ENCODE assay signal across 23 cellular contexts in genomic region chr1:62991152-62991551, GRCh38.
DNase-seq lines count a peak whose midpoint lies in the region; ATAC-seq and TF ChIP-seq lines count a peak whose summit lies in the region.
"Had no signal": no experiment of that assay in that cellular context is flagged by ENCODE, and none has a peak within 500 bp of the region (broad histone marks: within the 10 kb centered on the region; RNA-seq: fewer than 3 reads in every experiment).

No MANE protein-coding gene starts in this region.

- CTCF ChIA-PET in MCF 10A (lab: Yijun Ruan, JAX) (no interaction called here), WTC11 (lab: Charles Lee) (interaction anchor here (0.7 to 3.6 kb wide), 8 partner anchors 12 to 547 kb away, joined by 3 to 15 read pairs (median 6); no protein-coding TSS in a partner anchor)

- no peak for TF ChIP-seq POLR2A in breast epithelium (IDR thresholded peaks at IDR 0.05)

- POLR2A ChIA-PET in MCF 10A (lab: Yijun Ruan, JAX), result interaction anchor here (0.6 to 1.1 kb wide), 2 partner anchors 9 to 10 kb away, joined by 3 to 4 read pairs; no protein-coding TSS in a partner anchor
- POLR2A ChIA-PET in WTC11 (lab: Charles Lee), result interaction anchor here (0.9 kb wide), 1 partner anchor 200 kb away, joined by 3 read pairs; no protein-coding TSS in a partner anchor

- H3K4me3 ChIP-seq in breast epithelium, result no peak overlapping the region
- H3K4me3 ChIP-seq: adrenal gland, GM12878, SJCRH30, skin epidermis, tibial artery had no signal

- peaks cover 0 to 3% of the 10 kb centered on the region in 2 donors for H3K27me3 ChIP-seq in breast epithelium
- H3K27me3 ChIP-seq: brain microvascular endothelial cell, SJCRH30 had no signal

- H3K4me3 Mint-ChIP-seq in MCF 10A (ENCODE audit: unreplicated experiment), result no peak overlapping the region
- no peak overlapping the region for H3K4me3 Mint-ChIP-seq in WTC11
- H3K4me3 Mint-ChIP-seq: activated T-cell treated with anti-CD3 and anti-CD28 coated beads, Interleukin-2, amount 50 U/mL, for 72 hours; CD4-positive, CD25-positive, alpha-beta regulatory T cell; nephron; T-cell had no signal

- no peak overlapping the region for H3K27ac Mint-ChIP-seq in MCF 10A (ENCODE audit: low read depth, unreplicated experiment)
- H3K27ac Mint-ChIP-seq in WTC11, result no peak overlapping the region
- H3K27ac Mint-ChIP-seq: activated T-cell treated with anti-CD3 and anti-CD28 coated beads, Interleukin-2, amount 50 U/mL, for 72 hours; nephron; T-cell had no signal

- H3K4me1 Mint-ChIP-seq in MCF 10A (ENCODE audit: insufficient read depth, unreplicated experiment), result no peaks in the 10 kb centered on the region
- peaks cover 13% of the 10 kb centered on the region for H3K4me1 Mint-ChIP-seq in WTC11
- H3K4me1 Mint-ChIP-seq: CD4-positive, CD25-positive, alpha-beta regulatory T cell; nephron; T-cell had no signal

- H3K9me3 Mint-ChIP-seq in MCF 10A (ENCODE audit: unreplicated experiment), result no peaks in the 10 kb centered on the region
- 0 out of 2 replicates have a peak, but pooled peaks cover 3% of the 10 kb centered on the region for H3K9me3 Mint-ChIP-seq in WTC11
- H3K9me3 Mint-ChIP-seq: nephron had no signal

- no peaks in the 10 kb centered on the region for H3K9me3 ChIP-seq in breast epithelium
- H3K9me3 ChIP-seq: adrenal gland, SJCRH30, tibial artery had no signal

- DNase-seq in MCF 10A (ENCODE audit: unreplicated experiment), result peak; percentile 16
- DNase-seq in breast epithelium (ENCODE audit: low spot score in 2 of 2), result no peak
- peak; percentile 5 for DNase-seq in NCI-H2196 (lab: John Stamatoyannopoulos, UW; ENCODE audit: unreplicated experiment)
- no peak for DNase-seq in WTC11 (ENCODE audit: low spot score)
- no peak for DNase-seq in activated naive CD4-positive, alpha-beta T cell treated with anti-CD3 and anti-CD28 coated beads, Interleukin-2, amount 50 U/mL, for 16 hours
- DNase-seq in amniotic stem cell (lab: John Stamatoyannopoulos, UW), result no peak
- no peak for DNase-seq in stimulated activated naive CD4-positive, alpha-beta T cell treated with Interleukin-2 at 50 U/mL for 16 hours (lab: John Stamatoyannopoulos, UW)
- DNase-seq: activated CD4-positive, CD25-positive, alpha-beta regulatory T cell; activated naive CD4-positive, alpha-beta T cell; activated T-cell treated with anti-CD3 and anti-CD28 coated beads, Interleukin-2, amount 50 U/mL, for 72 hours; adrenal gland; brain microvascular endothelial cell; CD4-positive, CD25-positive, alpha-beta regulatory T cell; HCEC 1CT; NCI-H1436 treated with DMSO at 0.1 percent for 48 hours; SJCRH30; T-cell; tibial artery had no signal

- ATAC-seq in WTC11, result peak; percentile 59
- ATAC-seq in HG02610 (IDR thresholded peaks at IDR 0.05; ENCODE audit: unreplicated experiment), result no peak
- ATAC-seq: activated T-cell treated with anti-CD3 and anti-CD28 coated beads, Interleukin-2, amount 50 U/mL, for 72 hours; GM12878; T-cell had no signal

- H3K36me3 Mint-ChIP-seq in MCF 10A (ENCODE audit: insufficient read depth, unreplicated experiment) (no peaks in the 10 kb centered on the region), WTC11 (no peaks in the 10 kb centered on the region)
- H3K36me3 Mint-ChIP-seq: CD4-positive, CD25-positive, alpha-beta regulatory T cell; T-cell had no signal

- no peak for TF ChIP-seq CTCF in MCF 10A (IDR thresholded peaks at IDR 0.05; ENCODE audit: unreplicated experiment)
- TF ChIP-seq CTCF in breast epithelium (IDR thresholded peaks at IDR 0.05), result no peak
- TF ChIP-seq CTCF in WTC11 (IDR thresholded peaks at IDR 0.05), result no peak

- no peaks in the 10 kb centered on the region for H3K4me1 ChIP-seq in breast epithelium
- H3K4me1 ChIP-seq: adrenal gland, SJCRH30, tibial artery had no signal

- H3K27ac ChIP-seq in breast epithelium, result no peak overlapping the region
- H3K27ac ChIP-seq: adrenal gland, brain microvascular endothelial cell, epithelial cell of prostate, SJCRH30, skin epidermis, tibial artery had no signal

- H3K36me3 ChIP-seq in breast epithelium, result no peaks in the 10 kb centered on the region
- H3K36me3 ChIP-seq: adrenal gland, brain microvascular endothelial cell, SJCRH30, tibial artery had no signal

- intact Hi-C loops in MCF 10A (cut with micrococcal nuclease) (no loop called here), breast epithelium (cut with DNase I; ENCODE audit: low total_unique reads) (no loop called here)

- no TSS peak for BruUV-seq in MCF 10A (replicated peaks; lab: Mats Ljungman, UMichigan)

- H3K27me3 Mint-ChIP-seq in MCF 10A (ENCODE audit: insufficient read depth, unreplicated experiment), result peaks cover 65% of the 10 kb centered on the region
- no peaks in the 10 kb centered on the region for H3K27me3 Mint-ChIP-seq in WTC11 (ENCODE audit: low read depth)

TF ChIP-seq in WTC11, 78 proteins besides CTCF, POLR2A, EP300 and RAD21:
- TF ChIP-seq ZNF232 (CRISPR knock-in tag; IDR thresholded peaks at IDR 0.05), result no peak
- no peak for TF ChIP-seq ZNF671 (CRISPR knock-in tag; IDR thresholded peaks at IDR 0.05)
- TF ChIP-seq, protein P1, sequence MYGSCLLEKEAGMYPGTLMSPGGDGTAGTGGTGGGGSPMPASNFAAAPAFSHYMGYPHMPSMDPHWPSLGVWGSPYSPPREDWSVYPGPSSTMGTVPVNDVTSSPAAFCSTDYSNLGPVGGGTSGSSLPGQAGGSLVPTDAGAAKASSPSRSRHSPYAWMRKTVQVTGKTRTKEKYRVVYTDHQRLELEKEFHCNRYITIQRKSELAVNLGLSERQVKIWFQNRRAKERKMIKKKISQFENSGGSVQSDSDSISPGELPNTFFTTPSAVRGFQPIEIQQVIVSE (CRISPR knock-in tag; IDR thresholded peaks at IDR 0.05; ENCODE audit: borderline replicate concordance), result no peak
- no peak for TF ChIP-seq FOXJ3 (CRISPR knock-in tag; IDR thresholded peaks at IDR 0.05; ENCODE audit: borderline replicate concordance)
- no peak for TF ChIP-seq KAT7 (CRISPR knock-in tag; IDR thresholded peaks at IDR 0.05; ENCODE audit: borderline replicate concordance)
- TF ChIP-seq NR1H2 (CRISPR knock-in tag; IDR thresholded peaks at IDR 0.05), result no peak
TF ChIP-seq in WTC11: peak in this region for 0.

Comparison
In these comparisons a context has a peak if more than half of its experiments do, and no peak if none do; other contexts are left out.
1. DNase-seq: peak in MCF 10A (single experiment) and NCI-H2196 (single experiment); none in breast epithelium (0 of 2), WTC11 (single experiment), activated naive CD4-positive, alpha-beta T cell treated with anti-CD3 and anti-CD28 coated beads, Interleukin-2, amount 50 U/mL, for 16 hours (single experiment), amniotic stem cell (single experiment) and stimulated activated naive CD4-positive, alpha-beta T cell treated with Interleukin-2 at 50 U/mL for 16 hours (single experiment).